8 cellular contexts compared by ENCODE assay signal in the genomic region with DNA sequence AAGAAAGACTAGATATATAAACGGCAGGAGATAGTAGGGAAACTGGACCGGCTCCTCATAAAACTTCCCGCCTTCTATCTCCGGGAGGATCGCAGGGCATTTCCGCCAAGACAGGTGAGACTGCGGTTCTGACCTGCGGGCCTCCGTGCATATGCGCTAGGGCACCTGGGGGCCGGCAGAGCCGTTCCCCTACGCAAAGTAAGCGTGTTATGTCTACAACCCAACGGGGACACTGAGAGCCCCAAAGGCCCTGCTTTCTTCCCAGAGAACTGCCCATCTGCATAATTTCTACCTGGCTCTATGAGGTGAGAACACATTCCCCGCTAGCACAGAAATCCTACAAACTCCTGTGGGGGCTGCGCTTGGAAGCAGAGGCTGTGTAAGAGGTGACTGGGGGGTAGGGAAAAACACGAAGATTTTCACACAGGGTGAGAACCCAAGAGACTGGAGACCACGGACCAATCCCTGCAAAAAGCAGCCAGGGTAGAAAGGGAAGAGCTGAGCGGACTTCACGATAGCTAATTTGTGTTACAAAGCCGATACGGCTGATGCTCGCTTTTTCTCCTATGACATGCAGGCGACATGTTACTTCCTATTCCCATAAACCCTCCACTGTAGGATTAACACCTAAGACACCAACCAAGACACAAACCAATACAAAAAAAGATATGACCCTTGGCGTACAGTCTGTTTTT. TPM values are rescaled to one million over a fixed set of nuclear protein-coding genes. Genes with fewer than 3 reads are reported as not detected.
DNase-seq lines count a peak whose midpoint lies in the region; ATAC-seq and TF ChIP-seq lines count a peak whose summit lies in the region.
"Not testable (repeated sequence)": the region's sequence is repeated elsewhere in the genome, so short reads cannot be mapped to it uniquely, and the experiment has no call there.

No MANE protein-coding gene starts in this region.

- DNase-seq in COLO829 (ENCODE audit: low spot score) (peak; percentile 73), NCI-H510A treated with DMSO at 0.1 percent for 48 hours (lab: John Stamatoyannopoulos, UW) (peak; percentile 97), colonic mucosa (peak; percentile 66), left lobe of liver (ENCODE audit: low spot score) (peak; percentile 59)
- peak; percentile 48 for DNase-seq in activated CD4-positive, alpha-beta T cell treated with anti-CD3 and anti-CD28 coated beads for 1 hour
- peak; percentile 85 for DNase-seq in stimulated activated CD4-positive, alpha-beta T cell treated with anti-CD3 and anti-CD28 coated beads, Interleukin-4, amount 100 ng/mL, for 24 hours

- peak overlapping the region; percentile 20 for H3K27ac ChIP-seq in colonic mucosa

- H3K9ac ChIP-seq in colonic mucosa (ENCODE audit: low read depth in 2 of 2, low read length in 2 of 2), result peak overlapping the region in 1 of 2 donors; percentile 19

- intact Hi-C loops in colonic mucosa (cut with DNase I), result not testable (repeated sequence)

- not testable (repeated sequence) for H3K4me1 ChIP-seq in colonic mucosa

- not testable (repeated sequence) for TF ChIP-seq CTCF in colonic mucosa (IDR thresholded peaks at IDR 0.05)

- H3K27me3 ChIP-seq in colonic mucosa, result not testable (repeated sequence)

- not testable (repeated sequence) for H3K36me3 ChIP-seq in colonic mucosa

- H3K4me3 ChIP-seq in colonic mucosa, result not testable (repeated sequence)

- not testable (repeated sequence) for H3K9me3 ChIP-seq in colonic mucosa

- ATAC-seq in GM19455 (IDR thresholded peaks at IDR 0.05; ENCODE audit: unreplicated experiment), result peak; percentile 94
- ATAC-seq in HG03520 (IDR thresholded peaks at IDR 0.05; ENCODE audit: unreplicated experiment), result peak; percentile 44
- ATAC-seq in left lobe of liver, result peak; percentile 99

RNA-seq across cellular contexts. Expression of a gene that starts 0.5 kb away (rescaled TPM):
- total RNA-seq in colonic mucosa, result 1,000 to 10,000 TPM; 1,159 to 2,517 TPM
- 1,159 TPM for total RNA-seq in left lobe of liver

Comparison
In these comparisons a context has a peak if more than half of its experiments do, and no peak if none do; other contexts are left out.
1. ATAC-seq: peak in every context shown above with its lines; median percentile 99 in left lobe of liver; 94 in GM19455; 44 in HG03520.